ENCODE assay signal across 39 cellular contexts in genomic region chrX:126733874-126734273, GRCh38.
"Had no signal": no experiment of that assay in that cellular context is flagged by ENCODE, and none has a peak within 500 bp of the region (broad histone marks: within the 10 kb centered on the region; RNA-seq: fewer than 3 reads in every experiment).

No MANE protein-coding gene starts in this region.

- H3K36me3 Mint-ChIP-seq: activated CD8-positive, alpha-beta memory T cell treated with anti-CD3 and anti-CD28 coated beads, Interleukin-2, amount 10 ng/mL, durations not matched to agents 7 days and 5 days; activated naive CD4-positive, alpha-beta T cell treated with anti-CD3 and anti-CD28 coated beads, Interleukin-2, amount 50 U/mL, for 72 hours; activated naive CD8-positive, alpha-beta T cell treated with anti-CD3 and anti-CD28 coated beads for 36 hours; WTC11 had no signal

- DNase-seq: activated CD4-positive, alpha-beta memory T cell treated with anti-CD3 and anti-CD28 coated beads, Interleukin-2, amount 10 ng/mL, durations not matched to agents 7 days and 5 days; activated CD4-positive, alpha-beta T cell treated with anti-CD3 and anti-CD28 coated beads for 1 hour; activated CD4-positive, alpha-beta T cell treated with anti-CD3 and anti-CD28 coated beads for 36 hours; activated CD4-positive, alpha-beta T cell treated with anti-CD3 and anti-CD28 coated beads for 48 hours; activated CD4-positive, alpha-beta T cell treated with anti-CD3 and anti-CD28 coated beads, Interleukin-2, amount 10 ng/mL, durations not matched to agents 7 days and 5 days; activated CD4-positive, alpha-beta T cell treated with anti-CD3 and anti-CD28 coated beads, Interleukin-2, amount 50 U/mL, for 48 hours; activated CD4-positive, CD25-positive, alpha-beta regulatory T cell; activated CD8-positive, alpha-beta memory T cell treated with anti-CD3 and anti-CD28 coated beads for 24 hours; activated CD8-positive, alpha-beta memory T cell treated with anti-CD3 and anti-CD28 coated beads, Interleukin-2, amount 10 ng/mL, durations not matched to agents 7 days and 5 days; activated CD8-positive, alpha-beta memory T cell treated with anti-CD3 and anti-CD28 coated beads, Interleukin-2, amount 50 U/mL, for 48 hours; activated CD8-positive, alpha-beta T cell treated with anti-CD3 and anti-CD28 coated beads, Interleukin-2, amount 10 ng/mL, durations not matched to agents 7 days and 5 days; activated effector memory CD4-positive, alpha-beta T cell treated with anti-CD3 and anti-CD28 coated beads, Interleukin-2, amount 50 U/mL, for 16 hours; activated gamma-delta T cell treated with Interleukin-2 at 50 U/mL for 16 hours; activated naive CD4-positive, alpha-beta T cell; activated naive CD4-positive, alpha-beta T cell treated with anti-CD3 and anti-CD28 coated beads for 36 hours; activated naive CD4-positive, alpha-beta T cell treated with anti-CD3 and anti-CD28 coated beads, Interleukin-2, amount 50 U/mL, for 16 hours; activated naive CD8-positive, alpha-beta T cell treated with anti-CD3 and anti-CD28 coated beads for 36 hours; activated T-cell treated with anti-CD3 and anti-CD28 coated beads, Interleukin-2, amount 50 U/mL, for 24 hours; activated T-cell treated with anti-CD3 and anti-CD28 coated beads, Interleukin-2, amount 50 U/mL, for 72 hours; adrenal gland; amniotic stem cell; aorta; body of pancreas; brain microvascular endothelial cell; central memory CD4-positive, alpha-beta T cell; T-helper 2 cell; T-helper 9 cell; WERI-Rb-1 had no signal

- H3K9me3 Mint-ChIP-seq: activated CD4-positive, alpha-beta memory T cell treated with anti-CD3 and anti-CD28 coated beads, Interleukin-2, amount 10 ng/mL, durations not matched to agents 7 days and 5 days; activated CD4-positive, alpha-beta T cell treated with anti-CD3 and anti-CD28 coated beads, Interleukin-2, amount 10 ng/mL, durations not matched to agents 7 days and 5 days; activated naive CD4-positive, alpha-beta T cell treated with anti-CD3 and anti-CD28 coated beads for 36 hours; activated naive CD4-positive, alpha-beta T cell treated with anti-CD3 and anti-CD28 coated beads, Interleukin-2, amount 50 U/mL, for 72 hours; activated naive CD8-positive, alpha-beta T cell treated with anti-CD3 and anti-CD28 coated beads for 36 hours; activated T-cell treated with anti-CD3 and anti-CD28 coated beads, Interleukin-2, amount 50 U/mL, for 24 hours; activated T-cell treated with anti-CD3 and anti-CD28 coated beads, Interleukin-2, amount 50 U/mL, for 72 hours; activated T-helper 1 cell treated with anti-CD3 and anti-CD28 coated beads, Interleukin-12 subunit alpha, Interleukin-12 subunit beta, Interleukin-2, Interleukin-4 antibody, amounts not matched to agents 30 ng/mL and 10 ng/mL and 1 ng/mL, durations not matched to agents 14 hours and 24 hours and 36 hours; activated T-helper 17 cell treated with anti-CD3 and anti-CD28 coated beads, Interleukin-2, amount 50 U/mL, for 72 hours; T-helper 1 cell treated with Interleukin-12 subunit alpha and Interleukin-12 subunit beta and Interleukin-4 antibody, amounts not matched to agents 30 μg/mL and 1 μg/mL, for 36 hours; T-helper 2 cell treated with Interferon-gamma antibody and Interleukin-4, amounts not matched to agents 5 μg/mL and 100 μg/mL, for 36 hours; WTC11 had no signal

- H3K4me3 ChIP-seq: adrenal gland, body of pancreas, breast epithelium had no signal

- H3K36me3 ChIP-seq: adrenal gland, brain microvascular endothelial cell, breast epithelium, WERI-Rb-1 had no signal

- H3K4me3 Mint-ChIP-seq: activated CD4-positive, alpha-beta memory T cell treated with anti-CD3 and anti-CD28 coated beads, Interleukin-2, amount 10 ng/mL, durations not matched to agents 7 days and 5 days; activated CD4-positive, alpha-beta T cell treated with anti-CD3 and anti-CD28 coated beads for 36 hours; activated CD4-positive, alpha-beta T cell treated with anti-CD3 and anti-CD28 coated beads, Interleukin-2, amount 10 ng/mL, durations not matched to agents 7 days and 5 days; activated CD8-positive, alpha-beta memory T cell treated with anti-CD3 and anti-CD28 coated beads, Interleukin-2, amount 10 ng/mL, durations not matched to agents 7 days and 5 days; activated CD8-positive, alpha-beta T cell treated with anti-CD3 and anti-CD28 coated beads, Interleukin-2, amount 10 ng/mL, durations not matched to agents 7 days and 5 days; activated naive CD4-positive, alpha-beta T cell treated with anti-CD3 and anti-CD28 coated beads for 36 hours; activated naive CD8-positive, alpha-beta T cell treated with anti-CD3 and anti-CD28 coated beads for 36 hours; activated T-cell treated with anti-CD3 and anti-CD28 coated beads, Interleukin-2, amount 50 U/mL, for 24 hours; activated T-cell treated with anti-CD3 and anti-CD28 coated beads, Interleukin-2, amount 50 U/mL, for 72 hours; activated T-helper 1 cell treated with anti-CD3 and anti-CD28 coated beads, Interleukin-12 subunit alpha, Interleukin-12 subunit beta, Interleukin-2, Interleukin-4 antibody, amounts not matched to agents 30 ng/mL and 10 ng/mL and 1 ng/mL, durations not matched to agents 14 hours and 24 hours and 36 hours; activated T-helper 17 cell treated with anti-CD3 and anti-CD28 coated beads, Interleukin-2, amount 50 U/mL, for 72 hours; T-helper 1 cell treated with Interleukin-12 subunit alpha and Interleukin-12 subunit beta and Interleukin-4 antibody, amounts not matched to agents 30 μg/mL and 1 μg/mL, for 36 hours; T-helper 2 cell treated with Interferon-gamma antibody and Interleukin-4, amounts not matched to agents 5 μg/mL and 100 μg/mL, for 36 hours; WTC11 had no signal

- FAIRE-seq: astrocyte, colon, TTC549 had no signal

- H3K27ac ChIP-seq: adrenal gland, body of pancreas, brain microvascular endothelial cell, breast epithelium, WERI-Rb-1 had no signal

- H3K27me3 ChIP-seq: adrenal gland, body of pancreas, brain microvascular endothelial cell had no signal

- ATAC-seq: activated CD4-positive, alpha-beta T cell treated with anti-CD3 and anti-CD28 coated beads for 36 hours; activated CD4-positive, CD25-positive, alpha-beta regulatory T cell treated with anti-CD3 and anti-CD28 coated beads, Interleukin-2, amount 50 U/mL, for 24 hours; activated CD8-positive, alpha-beta memory T cell treated with anti-CD3 and anti-CD28 coated beads, Interleukin-2, amount 10 ng/mL, durations not matched to agents 7 days and 5 days; activated CD8-positive, alpha-beta T cell treated with anti-CD3 and anti-CD28 coated beads, Interleukin-2, amount 10 ng/mL, durations not matched to agents 7 days and 5 days; activated naive CD4-positive, alpha-beta T cell treated with anti-CD3 and anti-CD28 coated beads, Interleukin-2, amount 50 U/mL, for 72 hours; activated T-cell treated with anti-CD3 and anti-CD28 coated beads, Interleukin-2, amount 50 U/mL, for 72 hours; activated T-helper 17 cell treated with anti-CD3 and anti-CD28 coated beads, Interleukin-2, amount 50 U/mL, for 72 hours; body of pancreas; WTC11 had no signal

- H3K4me1 ChIP-seq: adrenal gland, body of pancreas, breast epithelium had no signal

- H3K9me3 ChIP-seq: adrenal gland, body of pancreas, breast epithelium had no signal

- H3K27me3 Mint-ChIP-seq: activated CD4-positive, alpha-beta memory T cell treated with anti-CD3 and anti-CD28 coated beads, Interleukin-2, amount 10 ng/mL, durations not matched to agents 7 days and 5 days; activated CD4-positive, alpha-beta T cell treated with anti-CD3 and anti-CD28 coated beads for 36 hours; activated CD4-positive, alpha-beta T cell treated with anti-CD3 and anti-CD28 coated beads, Interleukin-2, amount 10 ng/mL, durations not matched to agents 7 days and 5 days; activated CD8-positive, alpha-beta memory T cell treated with anti-CD3 and anti-CD28 coated beads, Interleukin-2, amount 10 ng/mL, durations not matched to agents 7 days and 5 days; activated naive CD8-positive, alpha-beta T cell treated with anti-CD3 and anti-CD28 coated beads for 36 hours; activated T-cell treated with anti-CD3 and anti-CD28 coated beads, Interleukin-2, amount 50 U/mL, for 24 hours; activated T-helper 17 cell treated with anti-CD3 and anti-CD28 coated beads, Interleukin-2, amount 50 U/mL, for 72 hours had no signal

- H3K4me1 Mint-ChIP-seq: activated CD4-positive, alpha-beta memory T cell treated with anti-CD3 and anti-CD28 coated beads, Interleukin-2, amount 10 ng/mL, durations not matched to agents 7 days and 5 days; activated CD4-positive, alpha-beta T cell treated with anti-CD3 and anti-CD28 coated beads for 36 hours; activated CD4-positive, alpha-beta T cell treated with anti-CD3 and anti-CD28 coated beads, Interleukin-2, amount 10 ng/mL, durations not matched to agents 7 days and 5 days; activated CD8-positive, alpha-beta memory T cell treated with anti-CD3 and anti-CD28 coated beads, Interleukin-2, amount 10 ng/mL, durations not matched to agents 7 days and 5 days; activated naive CD8-positive, alpha-beta T cell treated with anti-CD3 and anti-CD28 coated beads for 36 hours; activated T-helper 17 cell treated with anti-CD3 and anti-CD28 coated beads, Interleukin-2, amount 50 U/mL, for 72 hours; WTC11 had no signal
